Comparison of ENCODE assay signal across 14 cellular contexts in genomic region chr2:224518806-224519580, GRCh38.
A peak's percentile ranks its signal among the peaks of the same experiment; 100 is the strongest.
DNase-seq lines count a peak whose midpoint lies in the region; ATAC-seq and TF ChIP-seq lines count a peak whose summit lies in the region.
"Had no signal": no experiment of that assay in that cellular context is flagged by ENCODE, and none has a peak within 500 bp of the region (broad histone marks: within the 10 kb centered on the region; RNA-seq: fewer than 3 reads in every experiment).

No MANE protein-coding gene starts in this region.

- ATAC-seq in natural killer cell, result no peak
- no peak for ATAC-seq in natural killer cell treated with Interleukin-12 subunit alpha and Interleukin-12 subunit beta and Interleukin-15 and Interleukin-18, amount 100 ng/mL, for 72 hours
- ATAC-seq: mucosa of descending colon had no signal

- intact Hi-C loops in natural killer cell (cut with micrococcal nuclease), result no loop called here

- no peak for TF ChIP-seq EP300 in SK-N-SH (IDR thresholded peaks at IDR 0.05; ENCODE audit: borderline replicate concordance in 1 of 2, low read depth in 1 of 2, low read length in 1 of 2)

- POLR2A ChIA-PET in SK-N-SH (lab: Yijun Ruan, JAX), result no interaction called here

- H3K9me3 Mint-ChIP-seq in natural killer cell, result no peaks in the 10 kb centered on the region
- no peaks in the 10 kb centered on the region for H3K9me3 Mint-ChIP-seq in natural killer cell treated with Interleukin-12 subunit alpha and Interleukin-12 subunit beta and Interleukin-15 and Interleukin-18, amount 100 ng/mL, for 72 hours
- H3K9me3 Mint-ChIP-seq: activated T-cell treated with anti-CD3 and anti-CD28 coated beads, Interleukin-2, amount 50 U/mL, for 24 hours had no signal

- H3K9ac ChIP-seq in SK-N-SH, result no peak overlapping the region

- no peaks in the 10 kb centered on the region for H3K36me3 Mint-ChIP-seq in natural killer cell
- H3K36me3 Mint-ChIP-seq in natural killer cell treated with Interleukin-12 subunit alpha and Interleukin-12 subunit beta and Interleukin-15 and Interleukin-18, amount 100 ng/mL, for 72 hours, result peaks cover 9% of the 10 kb centered on the region

- no peaks in the 10 kb centered on the region for H3K9me3 ChIP-seq in SK-N-SH
- H3K9me3 ChIP-seq in BE2C, result no peaks in the 10 kb centered on the region
- H3K9me3 ChIP-seq: mucosa of descending colon, right lobe of liver had no signal

- 95% methylated on average over 4 of the region's 4 CpGs for WGBS in SK-N-SH (ENCODE audit: low lambda C conversion rate)

- no peaks in the 10 kb centered on the region for H3K9me2 ChIP-seq in SK-N-SH

- peaks cover 27% of the 10 kb centered on the region for H3F3A ChIP-seq in SK-N-SH (replicated peaks; ENCODE audit: insufficient read depth)

- H3K4me3 ChIP-seq in SK-N-SH (ENCODE audit: low read depth in 2 of 2, low read length in 1 of 2) (no peak overlapping the region), fibroblast of pulmonary artery (replicated peaks; ENCODE audit: low read depth, low read length) (no peak overlapping the region), BE2C (ENCODE audit: low read depth, low read length) (no peak overlapping the region)
- H3K4me3 ChIP-seq: mucosa of descending colon, right lobe of liver had no signal

- no peaks in the 10 kb centered on the region for H3K27me3 Mint-ChIP-seq in natural killer cell (ENCODE audit: low read depth in 2 of 2)
- no peaks in the 10 kb centered on the region for H3K27me3 Mint-ChIP-seq in natural killer cell treated with Interleukin-12 subunit alpha and Interleukin-12 subunit beta and Interleukin-15 and Interleukin-18, amount 100 ng/mL, for 72 hours
- H3K27me3 Mint-ChIP-seq: activated T-cell treated with anti-CD3 and anti-CD28 coated beads, Interleukin-2, amount 50 U/mL, for 24 hours had no signal

- no peak overlapping the region for H3K4me3 Mint-ChIP-seq in natural killer cell
- no peak overlapping the region for H3K4me3 Mint-ChIP-seq in natural killer cell treated with Interleukin-12 subunit alpha and Interleukin-12 subunit beta and Interleukin-15 and Interleukin-18, amount 100 ng/mL, for 72 hours
- H3K4me3 Mint-ChIP-seq: activated T-cell treated with anti-CD3 and anti-CD28 coated beads, Interleukin-2, amount 50 U/mL, for 24 hours had no signal

- H3K4me1 ChIP-seq in SK-N-SH (ENCODE audit: control insufficient read depth in 1 of 2, insufficient read depth in 2 of 2, low read depth in 1 of 2, low read length in 1 of 2) (peaks cover 3 to 21% of the 10 kb centered on the region in 2 experiments; a peak in 3 of 4 replicates), BE2C (no peaks in the 10 kb centered on the region)

- TF ChIP-seq CTCF in natural killer cell (IDR thresholded peaks at IDR 0.05) (no peak), SK-N-SH (IDR thresholded peaks at IDR 0.05) (no peak), fibroblast of pulmonary artery (IDR thresholded peaks at IDR 0.05; ENCODE audit: low read length, missing control alignments) (no peak), BE2C (IDR thresholded peaks at IDR 0.05; ENCODE audit: low read depth, low read length) (no peak)

- peaks cover 49% of the 10 kb centered on the region for H4K20me1 ChIP-seq in SK-N-SH (ENCODE audit: insufficient read depth)

- H3K36me3 ChIP-seq in SK-N-SH (replicated peaks in 1 of 2; ENCODE audit: control insufficient read depth in 1 of 2, insufficient read depth in 2 of 2, low read length in 1 of 2) (peaks cover 0 to 19% of the 10 kb centered on the region in 2 experiments), BE2C (peaks cover 4% of the 10 kb centered on the region; the same call in 1 of the 2 replicates)
- H3K36me3 ChIP-seq: right lobe of liver had no signal

- peak overlapping the region in 1 of 2 experiments; percentile 39; a peak in 3 of 4 replicates for H3K27ac ChIP-seq in SK-N-SH (ENCODE audit: low read depth in 2 of 2, low read length in 1 of 2)

- H3K27me3 ChIP-seq in SK-N-SH (ENCODE audit: insufficient read depth), result no peaks in the 10 kb centered on the region
- H3K27me3 ChIP-seq in BE2C, result no peaks in the 10 kb centered on the region
- H3K27me3 ChIP-seq: right lobe of liver had no signal

- TF ChIP-seq RAD21 in SK-N-SH (IDR thresholded peaks at IDR 0.05; ENCODE audit: low read length), result no peak

- no peak overlapping the region for H3K4me2 ChIP-seq in SK-N-SH

- no peak overlapping the region for H2AFZ ChIP-seq in SK-N-SH (ENCODE audit: low read depth)

- CTCF ChIA-PET in SK-N-SH (lab: Yijun Ruan, JAX), result no interaction called here

- no peak for DNase-seq in natural killer cell
- no peak for DNase-seq in natural killer cell treated with Interleukin-12 subunit alpha and Interleukin-12 subunit beta and Interleukin-15 and Interleukin-18, amount 100 ng/mL, for 72 hours (ENCODE audit: low spot score)
- DNase-seq in SK-N-SH, result no peak
- DNase-seq in fibroblast of pulmonary artery (ENCODE audit: low read depth), result peak; percentile 69
- no peak for DNase-seq in stimulated activated CD4-positive, alpha-beta T cell treated with anti-CD3 and anti-CD28 coated beads, Interleukin-4, amount 100 ng/mL, for 24 hours
- DNase-seq in NOMO-1 treated with dmso at 0.1 percent for 144 hours (lab: John Stamatoyannopoulos, UW; ENCODE audit: unreplicated experiment), result no peak
- no peak for DNase-seq in NCI-H524 treated with DMSO at 0.1 percent for 48 hours (lab: John Stamatoyannopoulos, UW)
- no peak for DNase-seq in BE2C
- DNase-seq: activated T-cell treated with anti-CD3 and anti-CD28 coated beads, Interleukin-2, amount 50 U/mL, for 24 hours; cerebellar nuclear complex; mucosa of descending colon; NCI-H1436 treated with DMSO at 0.1 percent for 48 hours; NK-92 treated with Interleukin-12 subunit alpha and Interleukin-12 subunit beta, amount 100 ng/mL, for 24 hours; right lobe of liver had no signal

- peaks cover 98% of the 10 kb centered on the region for H3K79me2 ChIP-seq in SK-N-SH (ENCODE audit: insufficient read depth)

- peaks cover 55 to 69% of the 10 kb centered on the region in 2 donors for H3K4me1 Mint-ChIP-seq in natural killer cell
- H3K4me1 Mint-ChIP-seq in natural killer cell treated with Interleukin-12 subunit alpha and Interleukin-12 subunit beta and Interleukin-15 and Interleukin-18, amount 100 ng/mL, for 72 hours (ENCODE audit: low read depth in 2 of 2), result peaks cover 52 to 53% of the 10 kb centered on the region in 2 donors

- peak overlapping the region; percentile 74 to 85 for H3K27ac Mint-ChIP-seq in natural killer cell
- peak overlapping the region in 1 of 2 donors; percentile 58 for H3K27ac Mint-ChIP-seq in natural killer cell treated with Interleukin-12 subunit alpha and Interleukin-12 subunit beta and Interleukin-15 and Interleukin-18, amount 100 ng/mL, for 72 hours

TF ChIP-seq in SK-N-SH, 30 proteins besides CTCF, POLR2A, EP300 and RAD21:
- TF ChIP-seq NFIC (IDR thresholded peaks at IDR 0.05; ENCODE audit: borderline replicate concordance) (peak; percentile 35; the same call in 1 of the 2 replicates), FOSL2 (IDR thresholded peaks at IDR 0.05; ENCODE audit: borderline replicate concordance, low read depth) (peak; percentile 49; the same call in 1 of the 2 replicates), JUND (IDR thresholded peaks at IDR 0.05) (peak; percentile 27; the same call in 1 of the 2 replicates), CHD2 (IDR thresholded peaks at IDR 0.05; ENCODE audit: low read length, partially characterized antibody) (no peak)
